In genomic region chr13:90027409-90027808, GRCh38 we compare ENCODE assay signal across 11 cellular contexts.
"Had no signal": no experiment of that assay in that cellular context is flagged by ENCODE, and none has a peak within 500 bp of the region (broad histone marks: within the 10 kb centered on the region; RNA-seq: fewer than 3 reads in every experiment).

No MANE protein-coding gene starts in this region.

- FAIRE-seq: H1, H54 had no signal

- H3K9ac ChIP-seq: GM23248 had no signal

- H2AFZ ChIP-seq: GM23248, GM23338 had no signal

- H3K4me1 ChIP-seq: HAP-1 had no signal

- H3K36me3 ChIP-seq: HAP-1 had no signal

- ATAC-seq: GM23338, HCT116 had no signal

- DNase-seq: GM23248, GOT3, H7, H9, HCEC 1CT, HFFc6 had no signal

- H3K4me2 ChIP-seq: GM23338 had no signal

- H3K27ac ChIP-seq: GM23248 had no signal

- H3K4me3 ChIP-seq: GM23248, GM23338, HAP-1 had no signal
